ENCODE assay signal across 9 cellular contexts in genomic region chr10:81108516-81109199, GRCh38.
A peak's percentile ranks its signal among the peaks of the same experiment; 100 is the strongest.
DNase-seq lines count a peak whose midpoint lies in the region; ATAC-seq and TF ChIP-seq lines count a peak whose summit lies in the region.
"Had no signal": no experiment of that assay in that cellular context is flagged by ENCODE, and none has a peak within 500 bp of the region (broad histone marks: within the 10 kb centered on the region; RNA-seq: fewer than 3 reads in every experiment).

No MANE protein-coding gene starts in this region.

- H3K9me3 ChIP-seq in mucosa of descending colon (no peaks in the 10 kb centered on the region), mammary epithelial cell (replicated peaks; ENCODE audit: insufficient read depth, low read length) (no peaks in the 10 kb centered on the region), thyroid gland (no peaks in the 10 kb centered on the region)

- CTCF ChIA-PET in mammary epithelial cell (lab: Charles Lee; ENCODE audit: low non-redundant PET) = no interaction called here

- 11% methylated on average over 3 of the region's 3 CpGs for WGBS in mammary epithelial cell (ENCODE audit: low coverage, missing lambda C conversion rate)
- WGBS in thyroid gland, 2 donors = 88 to 93% methylated on average over 3 of the region's 3 CpGs

- no peak overlapping the region for H3K4me2 ChIP-seq in mammary epithelial cell (ENCODE audit: insufficient read depth, low read depth, low read length)

- H3K9ac ChIP-seq in mammary epithelial cell (ENCODE audit: insufficient read depth, low read length) = no peak overlapping the region

- dilution Hi-C loops in mammary epithelial cell (cut with HindIII; ENCODE audit: low sequenced_read_pairs) = no loop called here

- H3K27ac ChIP-seq in mammary epithelial cell (ENCODE audit: insufficient read depth, low read depth, low read length) (no peak overlapping the region), thyroid gland (no peak overlapping the region)

- no peak overlapping the region for H2AFZ ChIP-seq in mammary epithelial cell (ENCODE audit: low read depth, low read length)

- no TSS peak for BruUV-seq in mammary epithelial cell (replicated peaks; lab: Mats Ljungman, UMichigan)

- no peak for TF ChIP-seq POLR2A in thyroid gland (IDR thresholded peaks at IDR 0.05)

- H3K36me3 ChIP-seq in mucosa of descending colon (ENCODE audit: low read depth) (no peaks in the 10 kb centered on the region), mammary epithelial cell (ENCODE audit: insufficient read depth, low read length) (no peaks in the 10 kb centered on the region), thyroid gland (no peaks in the 10 kb centered on the region)

- H3K4me3 ChIP-seq in mucosa of descending colon = no peak overlapping the region
- H3K4me3 ChIP-seq in mammary epithelial cell (replicated peaks in 1 of 3; ENCODE audit: insufficient read depth in 1 of 3, low read depth in 2 of 3, low read length in 3 of 3) = no peak overlapping the region
- no peak overlapping the region for H3K4me3 ChIP-seq in thyroid gland (replicated peaks in 1 of 3)

- DNase-seq in HuH-7.5 (ENCODE audit: low spot score) = peak; percentile 14
- peak in 1 of 3 donors; percentile 11 for DNase-seq in mucosa of descending colon
- no peak for DNase-seq in mammary epithelial cell
- no peak for DNase-seq in D341Med (ENCODE audit: low spot score)
- DNase-seq in thyroid gland = no peak
- no peak for DNase-seq in left colon
- DNase-seq: effector memory CD4-positive, alpha-beta T cell had no signal

- no peaks in the 10 kb centered on the region for H4K20me1 ChIP-seq in mammary epithelial cell (ENCODE audit: insufficient read depth, low read length)

- H3K27me3 ChIP-seq in mammary epithelial cell (ENCODE audit: insufficient read depth, low read length) (no peaks in the 10 kb centered on the region), thyroid gland (no peaks in the 10 kb centered on the region)

- ATAC-seq in GM18909 (IDR thresholded peaks at IDR 0.05; ENCODE audit: poor library complexity, unreplicated experiment) (peak; percentile 88), HG02623 (IDR thresholded peaks at IDR 0.05; ENCODE audit: unreplicated experiment) (peak; percentile 84), mucosa of descending colon (peak; percentile 63), left colon (no peak)

- H3K79me2 ChIP-seq in mammary epithelial cell (ENCODE audit: insufficient read depth, low read length) = no peaks in the 10 kb centered on the region

- TF ChIP-seq CTCF in mucosa of descending colon (IDR thresholded peaks at IDR 0.05) (no peak), mammary epithelial cell (conservative IDR thresholded peaks at IDR 0.05 in 1 of 2, IDR thresholded peaks at IDR 0.05 in 1 of 2; ENCODE audit: extremely low read depth in 1 of 2, insufficient read depth in 1 of 2, low read depth in 1 of 2, low read length in 2 of 2) (no peak), thyroid gland (IDR thresholded peaks at IDR 0.05) (no peak)

- intact Hi-C loops in mucosa of descending colon (cut with DNase I, micrococcal nuclease) (no loop called here), mammary epithelial cell (cut with micrococcal nuclease) (no loop called here), thyroid gland (cut with DNase I) (no loop called here), left colon (cut with DNase I, micrococcal nuclease) (no loop called here)

- in situ Hi-C loops in mammary epithelial cell (cut with MboI; ENCODE audit: low sequenced_read_pairs in 2 of 2) = no loop called here

- no peaks in the 10 kb centered on the region for H3K4me1 ChIP-seq in mucosa of descending colon (ENCODE audit: low read depth)
- no peaks in the 10 kb centered on the region for H3K4me1 ChIP-seq in mammary epithelial cell (ENCODE audit: insufficient read depth, low read length)
- no peaks in the 10 kb centered on the region for H3K4me1 ChIP-seq in thyroid gland
